Comparison of ENCODE assay signal across 19 cellular contexts in the genomic region with DNA sequence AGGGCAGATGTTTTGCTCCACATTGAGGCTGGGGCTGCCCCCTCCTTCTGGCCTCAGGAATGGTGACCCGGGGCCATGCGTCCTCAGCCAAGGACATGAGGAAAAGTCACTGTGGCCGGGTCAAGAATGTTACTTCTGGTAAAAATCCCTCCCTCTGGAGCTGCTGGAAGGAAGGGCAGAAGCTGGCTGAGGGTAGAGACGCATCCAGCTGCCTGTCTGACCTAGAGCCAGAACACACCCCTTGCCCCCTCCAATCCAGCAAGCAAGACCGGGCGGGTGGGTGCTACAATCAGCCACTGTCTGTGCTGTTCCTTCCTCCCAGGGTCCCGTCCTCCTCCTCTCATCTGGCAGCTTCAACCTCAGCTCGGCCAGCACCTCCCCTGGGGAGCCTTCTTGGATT. TPM values are rescaled to one million over a fixed set of nuclear protein-coding genes. Genes with fewer than 3 reads are reported as not detected.
DNase-seq lines count a peak whose midpoint lies in the region; ATAC-seq and TF ChIP-seq lines count a peak whose summit lies in the region.
"Had no signal": no experiment of that assay in that cellular context is flagged by ENCODE, and none has a peak within 500 bp of the region (broad histone marks: within the 10 kb centered on the region; RNA-seq: fewer than 3 reads in every experiment).

No MANE protein-coding gene starts in this region.

- peak overlapping the region; percentile 51 for H3K27ac Mint-ChIP-seq in nephron progenitor cell
- H3K27ac Mint-ChIP-seq in activated naive CD4-positive, alpha-beta T cell treated with anti-CD3 and anti-CD28 coated beads, Interleukin-2, amount 50 U/mL, for 72 hours = no peak overlapping the region
- H3K27ac Mint-ChIP-seq: neural progenitor cell; stimulated activated naive CD8-positive, alpha-beta T cell treated with anti-CD3 and anti-CD28 coated beads, Interleukin-15, amount 100 ng/mL, for 72 hours had no signal

- no peak overlapping the region for H3K4me3 Mint-ChIP-seq in nephron progenitor cell
- H3K4me3 Mint-ChIP-seq: brain; CD4-positive, CD25-positive, alpha-beta regulatory T cell; neural progenitor cell; stimulated activated naive CD8-positive, alpha-beta T cell treated with anti-CD3 and anti-CD28 coated beads, Interleukin-15, amount 100 ng/mL, for 72 hours had no signal

- TF ChIP-seq EP300 in transverse colon (IDR thresholded peaks at IDR 0.05; ENCODE audit: low read depth) = no peak

- peak in 1 of 2 donors; percentile 84 for DNase-seq in ascending aorta (ENCODE audit: low spot score in 2 of 2)
- DNase-seq in heart left ventricle = peak; percentile 59 to 87 (median 68)
- DNase-seq in nephron progenitor cell = no peak
- peak; percentile 22 for DNase-seq in transverse colon
- DNase-seq in activated naive CD4-positive, alpha-beta T cell treated with anti-CD3 and anti-CD28 coated beads, Interleukin-2, amount 50 U/mL, for 72 hours (ENCODE audit: low spot score in 2 of 2) = no peak
- DNase-seq in SKM-1 treated with dmso at 0.1 percent for 144 hours (lab: John Stamatoyannopoulos, UW; ENCODE audit: unreplicated experiment) = no peak
- DNase-seq in posterior cingulate gyrus = no peak
- DNase-seq: CD4-positive, CD25-positive, alpha-beta regulatory T cell; hypothalamus; NCI-H1436; NCI-H446 treated with DMSO at 0.1 percent for 48 hours; small intestine; stimulated activated naive CD8-positive, alpha-beta T cell treated with anti-CD3 and anti-CD28 coated beads, Interleukin-15, amount 100 ng/mL, for 72 hours had no signal

- no peaks in the 10 kb centered on the region for H3K9me3 Mint-ChIP-seq in nephron progenitor cell
- no peaks in the 10 kb centered on the region for H3K9me3 Mint-ChIP-seq in activated naive CD4-positive, alpha-beta T cell treated with anti-CD3 and anti-CD28 coated beads, Interleukin-2, amount 50 U/mL, for 72 hours
- H3K9me3 Mint-ChIP-seq: brain; CD4-positive, CD25-positive, alpha-beta regulatory T cell; neural progenitor cell; stimulated activated naive CD8-positive, alpha-beta T cell treated with anti-CD3 and anti-CD28 coated beads, Interleukin-15, amount 100 ng/mL, for 72 hours had no signal

- TF ChIP-seq POLR2A in heart left ventricle (IDR thresholded peaks at IDR 0.05) (no peak), transverse colon (IDR thresholded peaks at IDR 0.05) (no peak)

- H3K27me3 ChIP-seq in ascending aorta (no peaks in the 10 kb centered on the region), heart left ventricle (no peaks in the 10 kb centered on the region), transverse colon (no peaks in the 10 kb centered on the region)
- H3K27me3 ChIP-seq: neural progenitor cell had no signal

- no peak for TF ChIP-seq CTCF in ascending aorta (IDR thresholded peaks at IDR 0.05)
- no peak for TF ChIP-seq CTCF in heart left ventricle (IDR thresholded peaks at IDR 0.05)
- TF ChIP-seq CTCF in nephron progenitor cell (IDR thresholded peaks at IDR 0.05) = no peak
- no peak for TF ChIP-seq CTCF in transverse colon (IDR thresholded peaks at IDR 0.05)

- in situ Hi-C loops in transverse colon (cut with MboI; ENCODE audit: low pct_ligation_motif_present in 1 of 4, low pct_unique_long_range_greater_than_20kb in 1 of 4, low sequenced_read_pairs in 3 of 4) = no loop called here

- H3K36me3 Mint-ChIP-seq in nephron progenitor cell (ENCODE audit: low read depth) = peaks cover 46% of the 10 kb centered on the region
- H3K36me3 Mint-ChIP-seq in activated naive CD4-positive, alpha-beta T cell treated with anti-CD3 and anti-CD28 coated beads, Interleukin-2, amount 50 U/mL, for 72 hours = no peaks in the 10 kb centered on the region

- no peaks in the 10 kb centered on the region for H3K4me1 Mint-ChIP-seq in nephron progenitor cell
- H3K4me1 Mint-ChIP-seq: brain; CD4-positive, CD25-positive, alpha-beta regulatory T cell; neural progenitor cell; stimulated activated naive CD8-positive, alpha-beta T cell treated with anti-CD3 and anti-CD28 coated beads, Interleukin-15, amount 100 ng/mL, for 72 hours had no signal

- H3K4me1 ChIP-seq in ascending aorta (peaks cover 3 to 4% of the 10 kb centered on the region in 2 donors), heart left ventricle (peaks cover 0 to 33% (median 0%) of the 10 kb centered on the region in 12 donors), transverse colon (peaks cover 0 to 2% (median 0%) of the 10 kb centered on the region in 4 donors)
- H3K4me1 ChIP-seq: neural progenitor cell had no signal

- intact Hi-C loops in ascending aorta (cut with DNase I) = no loop called here
- intact Hi-C loops in heart left ventricle (cut with DNase I) = no loop called here
- intact Hi-C loops in transverse colon (cut with DNase I; ENCODE audit: low total_unique reads) = no loop called here
- intact Hi-C loops in posterior cingulate gyrus (cut with DNase I) = no loop called here

- H3K27me3 Mint-ChIP-seq in nephron progenitor cell (ENCODE audit: low read depth, poor library complexity) = no peaks in the 10 kb centered on the region
- H3K27me3 Mint-ChIP-seq: brain; CD4-positive, CD25-positive, alpha-beta regulatory T cell; stimulated activated naive CD8-positive, alpha-beta T cell treated with anti-CD3 and anti-CD28 coated beads, Interleukin-15, amount 100 ng/mL, for 72 hours had no signal

- WGBS in heart left ventricle, 4 donors = 39 to 63% (median 50%) methylated on average over 8 of the region's 8 CpGs
- 55% methylated on average over 8 of the region's 8 CpGs; no CpG with 5 or more reads in 1 of the 2 donors for WGBS in transverse colon (ENCODE audit: low coverage in 1 of 2), 2 donors

- H3K9me3 ChIP-seq in ascending aorta (no peaks in the 10 kb centered on the region), heart left ventricle (no peaks in the 10 kb centered on the region), transverse colon (no peaks in the 10 kb centered on the region)

- H3K4me3 ChIP-seq in ascending aorta (no peak overlapping the region), heart left ventricle (no peak overlapping the region), transverse colon (no peak overlapping the region)
- H3K4me3 ChIP-seq: neural progenitor cell had no signal

- peaks cover 16 to 23% of the 10 kb centered on the region in 2 donors for H3K36me3 ChIP-seq in ascending aorta
- H3K36me3 ChIP-seq in heart left ventricle = peaks cover 0 to 31% (median 15%) of the 10 kb centered on the region in 9 donors
- no peaks in the 10 kb centered on the region for H3K36me3 ChIP-seq in transverse colon
- H3K36me3 ChIP-seq: neural progenitor cell had no signal

- ATAC-seq in heart left ventricle = peak; percentile 76 to 94 (median 86)
- ATAC-seq in activated naive CD4-positive, alpha-beta T cell treated with anti-CD3 and anti-CD28 coated beads, Interleukin-2, amount 50 U/mL, for 72 hours = no peak
- no peak for ATAC-seq in HG02884 (IDR thresholded peaks at IDR 0.05; ENCODE audit: unreplicated experiment)
- ATAC-seq: stimulated activated naive CD8-positive, alpha-beta T cell treated with anti-CD3 and anti-CD28 coated beads, Interleukin-15, amount 100 ng/mL, for 72 hours had no signal

- H3K27ac ChIP-seq in ascending aorta = peak overlapping the region; percentile 10 to 50
- peak overlapping the region in 10 of 12 donors; percentile 8 to 81 (median 46) for H3K27ac ChIP-seq in heart left ventricle
- H3K27ac ChIP-seq in transverse colon = peak overlapping the region; percentile 25 to 70 (median 53)
- H3K27ac ChIP-seq: HL-60, KMS-11, neural progenitor cell, VCaP had no signal

RNA-seq across cellular contexts. Expression of a gene that starts 59.0 kb away (rescaled TPM):
- total RNA-seq in ascending aorta (517 TPM), heart left ventricle (100 to 1,000 TPM in 1 of 9 donors, 10 to 100 TPM in 8; 20.0 to 113 (median 33.0) TPM), transverse colon (10 to 100 TPM; 38.3 to 91.5 (median 58.5) TPM)
- 10 to 100 TPM in 1 of 2 donors, 1 to 10 TPM in 1; 6.3 to 10.6 TPM for polyA plus RNA-seq in heart left ventricle
- total RNA-seq in activated naive CD4-positive, alpha-beta T cell treated with anti-CD3 and anti-CD28 coated beads, Interleukin-2, amount 50 U/mL, for 72 hours = 1 to 10 TPM; 2.3 TPM

Comparison
In these comparisons a context has a peak if more than half of its experiments do, and no peak if none do; other contexts are left out.
1. DNase-seq: peak in heart left ventricle (5 of 5) and transverse colon (single experiment); none in nephron progenitor cell (single experiment), activated naive CD4-positive, alpha-beta T cell treated with anti-CD3 and anti-CD28 coated beads, Interleukin-2, amount 50 U/mL, for 72 hours (0 of 2), SKM-1 treated with dmso at 0.1 percent for 144 hours (single experiment) and posterior cingulate gyrus (0 of 10).
2. ATAC-seq: peak in heart left ventricle (4 of 4); none in activated naive CD4-positive, alpha-beta T cell treated with anti-CD3 and anti-CD28 coated beads, Interleukin-2, amount 50 U/mL, for 72 hours (0 of 2) and HG02884 (single experiment).
3. RNA of a gene that starts 59.0 kb away (total RNA-seq): 517 TPM in ascending aorta (single experiment), 38.3 to 91.5 TPM in transverse colon and 20.0 to 113 TPM in heart left ventricle; 2.3 TPM in activated naive CD4-positive, alpha-beta T cell treated with anti-CD3 and anti-CD28 coated beads, Interleukin-2, amount 50 U/mL, for 72 hours; every median in the first group is over 4 times any median in the second.
4. Peak in every context shown above with its lines, with median percentiles within 50 percentile points of each other: H3K27ac ChIP-seq.